ENCODE assay signal across 8 cellular contexts in the genomic region with DNA sequence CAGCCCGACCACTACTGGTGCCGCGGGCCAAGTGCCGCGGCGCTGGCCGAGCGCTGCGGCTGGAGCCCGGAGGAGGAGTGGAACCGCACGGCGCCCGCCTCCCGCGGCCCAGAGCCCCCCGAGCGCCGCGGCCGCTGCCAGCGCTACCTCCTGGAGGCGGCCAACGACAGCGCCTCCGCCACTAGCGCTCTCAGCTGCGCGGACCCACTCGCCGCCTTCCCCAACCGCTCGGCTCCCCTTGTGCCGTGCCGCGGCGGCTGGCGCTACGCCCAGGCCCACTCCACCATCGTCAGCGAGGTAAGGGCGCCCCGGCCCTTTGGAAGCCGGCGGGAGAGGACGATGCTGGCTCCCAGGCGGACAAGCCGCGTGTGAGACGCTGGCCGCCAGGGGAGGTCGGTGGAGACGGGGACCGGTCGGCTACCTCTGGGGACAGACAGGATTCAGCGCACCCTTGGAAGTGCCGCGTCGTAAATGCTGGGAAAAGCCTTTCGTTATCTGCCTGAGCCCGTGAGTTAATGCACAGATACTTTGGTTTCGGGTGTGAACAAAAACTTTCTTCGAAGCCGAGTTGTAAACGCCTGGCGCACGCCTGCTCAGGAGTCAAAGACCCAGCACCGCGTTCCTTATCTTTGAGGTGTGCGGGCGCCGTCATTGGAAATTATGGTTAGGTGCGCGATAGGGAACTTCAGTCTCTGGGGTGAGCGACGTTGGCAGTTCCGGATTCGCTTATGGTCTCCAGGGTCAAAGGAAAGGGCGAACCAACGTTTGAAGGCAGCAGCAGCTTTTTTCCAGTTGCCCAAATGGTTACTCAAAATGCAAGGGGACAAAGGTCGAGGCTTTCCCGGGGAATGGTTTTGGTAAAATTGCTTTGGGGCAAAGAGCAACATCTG. TPM values are rescaled to one million over a fixed set of nuclear protein-coding genes. Genes with fewer than 3 reads are reported as not detected.
DNase-seq lines count a peak whose midpoint lies in the region; ATAC-seq, FAIRE-seq and TF ChIP-seq lines count a peak whose summit lies in the region.

No MANE protein-coding gene starts in this region.

- H3K79me2 ChIP-seq in GM23338 (replicated peaks; ENCODE audit: insufficient read depth), result no peaks in the 10 kb centered on the region; the same call in none of the 2 replicates
- H3K79me2 ChIP-seq in hepatocyte, result peaks cover 37% of the 10 kb centered on the region

- intact Hi-C loops in sigmoid colon (cut with DNase I), result loop anchor here (1.0 to 5.0 kb wide), 4 partner anchors 39 to 210 kb away; no protein-coding TSS in a partner anchor

- peaks cover 2% of the 10 kb centered on the region; the same call in 1 of the 3 replicates for H3K36me3 Mint-ChIP-seq in GM23338 (ENCODE audit: low read depth)
- no peaks in the 10 kb centered on the region for H3K36me3 Mint-ChIP-seq in activated T-helper 17 cell treated with anti-CD3 and anti-CD28 coated beads, Interleukin-2, amount 50 U/mL, for 72 hours (ENCODE audit: low read depth)

- peak; percentile 61 for ATAC-seq in GM23338
- no peak for ATAC-seq in activated T-helper 17 cell treated with anti-CD3 and anti-CD28 coated beads, Interleukin-2, amount 50 U/mL, for 72 hours (replicated peaks)

- H3K27me3 ChIP-seq in GM23338 (ENCODE audit: insufficient read depth) (peaks cover 51% of the 10 kb centered on the region), hepatocyte (peaks cover 16% of the 10 kb centered on the region), sigmoid colon (no peaks in the 10 kb centered on the region)

- WGBS in hepatocyte (ENCODE audit: low lambda C conversion rate, missing lambda C conversion rate), result 2% methylated on average over 60 of the region's 82 CpGs
- 1 to 3% methylated on average over 82 of the region's 82 CpGs for WGBS in sigmoid colon, 2 donors

- peaks cover 41% of the 10 kb centered on the region for H3K27me3 Mint-ChIP-seq in GM23338 (ENCODE audit: insufficient read depth, low read depth, poor library complexity)
- H3K27me3 Mint-ChIP-seq in activated T-helper 17 cell treated with anti-CD3 and anti-CD28 coated beads, Interleukin-2, amount 50 U/mL, for 72 hours, result peaks cover 47% of the 10 kb centered on the region

- TF ChIP-seq POLR2A in sigmoid colon (IDR thresholded peaks at IDR 0.05) (no peak), H54 (IDR thresholded peaks at IDR 0.05; ENCODE audit: low read depth, low read length) (no peak)

- peaks cover 6% of the 10 kb centered on the region; the same call in 1 of the 2 replicates for H3K4me1 ChIP-seq in GM23338 (ENCODE audit: insufficient read depth)
- peaks cover 9% of the 10 kb centered on the region for H3K4me1 ChIP-seq in hepatocyte (ENCODE audit: insufficient read depth)
- H3K4me1 ChIP-seq in sigmoid colon, result peaks cover 0 to 29% (median 16%) of the 10 kb centered on the region in 4 donors

- no peak overlapping the region for H3K27ac Mint-ChIP-seq in GM23338
- no peak overlapping the region for H3K27ac Mint-ChIP-seq in activated T-helper 17 cell treated with anti-CD3 and anti-CD28 coated beads, Interleukin-2, amount 50 U/mL, for 72 hours

- H3K4me3 ChIP-seq in GM23338 (peak overlapping the region; percentile 82), hepatocyte (peak overlapping the region; percentile 92), sigmoid colon (peak overlapping the region; percentile 57 to 87 (median 74))

- H3K27ac ChIP-seq in GM23338 (ENCODE audit: low read depth), result no peak overlapping the region
- peak overlapping the region; percentile 87 for H3K27ac ChIP-seq in hepatocyte
- peak overlapping the region; percentile 81 to 89 (median 84) for H3K27ac ChIP-seq in sigmoid colon

- no peak for FAIRE-seq in H54 (lab: Jason Lieb, UNC)

- H3K9me3 ChIP-seq in hepatocyte (ENCODE audit: low read depth), result no peaks in the 10 kb centered on the region
- H3K9me3 ChIP-seq in sigmoid colon, result no peaks in the 10 kb centered on the region

- H3K4me3 Mint-ChIP-seq in GM23338, result peak overlapping the region; percentile 81
- H3K4me3 Mint-ChIP-seq in activated T-helper 17 cell treated with anti-CD3 and anti-CD28 coated beads, Interleukin-2, amount 50 U/mL, for 72 hours, result peak overlapping the region; percentile 33

- peaks cover 10% of the 10 kb centered on the region; the same call in 1 of the 2 replicates for H3F3A ChIP-seq in GM23338 (replicated peaks; ENCODE audit: low read depth)

- H3K9me3 Mint-ChIP-seq in GM23338, result no peaks in the 10 kb centered on the region; the same call in 2 of the 3 replicates
- H3K9me3 Mint-ChIP-seq in activated T-helper 17 cell treated with anti-CD3 and anti-CD28 coated beads, Interleukin-2, amount 50 U/mL, for 72 hours, result no peaks in the 10 kb centered on the region

- H3K4me2 ChIP-seq in GM23338, result peak overlapping the region; percentile 90
- H3K4me2 ChIP-seq in hepatocyte, result peak overlapping the region; percentile 99

- H3K36me3 ChIP-seq in GM23338 (ENCODE audit: insufficient read depth) (no peaks in the 10 kb centered on the region), hepatocyte (replicated peaks; ENCODE audit: insufficient read depth, low read depth) (no peaks in the 10 kb centered on the region), sigmoid colon (no peaks in the 10 kb centered on the region)

- no peaks in the 10 kb centered on the region for H3K9me2 ChIP-seq in GM23338 (ENCODE audit: insufficient read depth)
- no peaks in the 10 kb centered on the region for H3K9me2 ChIP-seq in hepatocyte (replicated peaks; ENCODE audit: insufficient read depth)

- 0 out of 4 replicates have a peak, but pooled peaks of 1 of the 2 experiments have one; percentile 13 for TF ChIP-seq CTCF in GM23338 (conservative IDR thresholded peaks at IDR 0.05; ENCODE audit: low read depth in 2 of 2)
- TF ChIP-seq CTCF in hepatocyte (IDR thresholded peaks at IDR 0.05; ENCODE audit: poor library complexity), result no peak
- peak in 3 of 4 experiments; percentile 15 to 43 (median 42) for TF ChIP-seq CTCF in sigmoid colon (IDR thresholded peaks at IDR 0.05)

- peak; percentile 72 for DNase-seq in GM23338 (ENCODE audit: low spot score)
- peak; percentile 60 for DNase-seq in hepatocyte (ENCODE audit: low spot score)
- no peak for DNase-seq in sigmoid colon
- no peak for DNase-seq in H54 (ENCODE audit: insufficient read length, low spot score)
- no peak for DNase-seq in cortex of kidney (lab: John Stamatoyannopoulos, UW)
- no peak for DNase-seq in HCEC 1CT
- DNase-seq in activated effector memory CD4-positive, alpha-beta T cell treated with Interleukin-2 at 50 U/mL for 16 hours, result no peak

- peaks cover 11% of the 10 kb centered on the region for H3K4me1 Mint-ChIP-seq in GM23338
- H3K4me1 Mint-ChIP-seq in activated T-helper 17 cell treated with anti-CD3 and anti-CD28 coated beads, Interleukin-2, amount 50 U/mL, for 72 hours, result no peaks in the 10 kb centered on the region

- no peak for TF ChIP-seq EP300 in sigmoid colon (IDR thresholded peaks at IDR 0.05)

- H4K20me1 ChIP-seq in GM23338 (replicated peaks; ENCODE audit: insufficient read depth) (no peaks in the 10 kb centered on the region), hepatocyte (ENCODE audit: insufficient read depth, poor library complexity, severe bottlenecking) (no peaks in the 10 kb centered on the region)

- H2AFZ ChIP-seq in GM23338, result peak overlapping the region; percentile 94
- H2AFZ ChIP-seq in hepatocyte, result peak overlapping the region; percentile 78

TF ChIP-seq in GM23338, 12 proteins besides CTCF, POLR2A, EP300 and RAD21 (continues in another document):
- TF ChIP-seq EZH2 (IDR thresholded peaks at IDR 0.05; ENCODE audit: low read depth, unreplicated experiment), result peak; percentile 62

RNA-seq across cellular contexts. Expression of a gene that starts 0.6 kb away (rescaled TPM):
- 2.4 and 3.2 TPM in 2 replicates for total RNA-seq in GM23338 (2014; rRNA removed; shearing (Covaris generic))
- 0.61 and 0.78 TPM in 2 replicates for polyA plus RNA-seq in GM23338 (2016; fragmentation: Nextera tagmentation; extraction: Ambion mirVana)
- total RNA-seq in activated T-helper 17 cell treated with anti-CD3 and anti-CD28 coated beads, Interleukin-2, amount 50 U/mL, for 72 hours, result under 1 TPM in 1 of 2 donors, not detected in 1; 0.11 TPM
- 34.3 and 40.3 TPM in 2 replicates for total RNA-seq in hepatocyte
- polyA plus RNA-seq in hepatocyte, result 29.6 and 34.9 TPM in 2 replicates
- total RNA-seq in sigmoid colon, result 10 to 100 TPM; 13.6 to 26.3 (median 19.3) TPM
- 1 to 10 TPM in 1 of 3 donors, under 1 TPM in 2; 0.23 to 3.3 (median 0.60) TPM for polyA plus RNA-seq in sigmoid colon

Comparison
In these comparisons a context has a peak if more than half of its experiments do, and no peak if none do; other contexts are left out.
1. DNase-seq: peak in GM23338 (single experiment) and hepatocyte (single experiment); none in sigmoid colon (single experiment), H54 (single experiment), cortex of kidney (single experiment), HCEC 1CT (single experiment) and activated effector memory CD4-positive, alpha-beta T cell treated with Interleukin-2 at 50 U/mL for 16 hours (single experiment).
2. Peak in every context shown above with its lines, with median percentiles within 50 percentile points of each other: H3K4me3 ChIP-seq.